ENCODE assay signal across 8 cellular contexts in the genomic region with DNA sequence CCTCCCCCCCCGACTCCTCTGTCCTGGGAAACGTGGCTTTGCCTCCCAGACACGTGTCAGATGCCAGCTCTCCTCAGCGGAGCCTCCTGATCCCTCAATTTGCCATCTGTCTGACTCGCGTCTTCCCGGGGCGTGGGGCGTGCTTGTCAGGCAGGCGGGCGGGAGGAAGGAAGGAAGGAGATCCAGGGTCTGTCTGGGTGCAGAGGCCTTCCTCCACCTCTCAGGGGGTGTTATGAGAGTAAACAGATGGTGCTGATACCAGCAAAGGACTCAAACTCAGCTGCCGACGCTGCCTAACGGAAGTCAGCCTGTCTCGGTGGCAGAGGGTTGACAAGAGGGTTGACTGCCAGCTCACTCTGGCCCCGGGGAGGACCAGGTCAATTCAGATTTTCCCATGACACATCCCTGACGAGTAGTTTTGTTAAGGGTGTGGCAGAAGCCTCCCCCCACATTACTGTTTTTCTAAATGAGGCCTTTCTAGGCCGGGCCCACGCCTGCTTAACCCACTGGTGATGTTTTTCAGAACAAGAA.
DNase-seq lines count a peak whose midpoint lies in the region; ATAC-seq lines count a peak whose summit lies in the region.

No MANE protein-coding gene starts in this region.

- DNase-seq in AG08395 (ENCODE audit: low spot score), result peak; percentile 72
- DNase-seq in RKO (ENCODE audit: low spot score), result peak; percentile 36
- DNase-seq in activated effector memory CD4-positive, alpha-beta T cell treated with Interleukin-2 at 50 U/mL for 16 hours, result peak; percentile 58
- DNase-seq in head of caudate nucleus, result peak in 39 of 42 donors; percentile 35 to 87 (median 67)
- DNase-seq in stimulated activated CD4-positive, alpha-beta T cell treated with anti-CD3 and anti-CD28 coated beads, TNF-alpha, amount 100 ng/mL, for 4 hours (ENCODE audit: low read depth in 3 of 3), result peak; percentile 43 to 61 (median 58)
- DNase-seq in NCI-H2107 treated with DMSO at 0.1 percent for 48 hours (lab: John Stamatoyannopoulos, UW; ENCODE audit: unreplicated experiment), result no peak

- intact Hi-C loops in head of caudate nucleus (cut with DNase I), result no loop called here

- ATAC-seq in HG03432 (IDR thresholded peaks at IDR 0.05; ENCODE audit: unreplicated experiment) (no peak), HG02610 (IDR thresholded peaks at IDR 0.05; ENCODE audit: unreplicated experiment) (no peak)
